Comparison of ENCODE assay signal across 8 cellular contexts in genomic region chr3:159828542-159828943, GRCh38. TPM values are rescaled to one million over a fixed set of nuclear protein-coding genes. Genes with fewer than 3 reads are reported as not detected.
DNase-seq lines count a peak whose midpoint lies in the region; ATAC-seq and TF ChIP-seq lines count a peak whose summit lies in the region.

No MANE protein-coding gene starts in this region.

- no peaks in the 10 kb centered on the region for H3K36me3 Mint-ChIP-seq in H9 (ENCODE audit: insufficient read depth in 1 of 3, low read depth in 3 of 3)

- no peak overlapping the region for H3K18ac ChIP-seq in H9 (ENCODE audit: insufficient read length, low read depth, low read length)

- H3K27ac Mint-ChIP-seq in H9: no peak overlapping the region

- H4K8ac ChIP-seq in H9 (replicated peaks; ENCODE audit: insufficient read length, low read depth, low read length): no peak overlapping the region

- H3T11ph ChIP-seq in H9 (ENCODE audit: low read length): no peak overlapping the region

- H2BK120ac ChIP-seq in H9 (ENCODE audit: low read depth, low read length, poor library complexity, severe bottlenecking): no peak overlapping the region

- no peak overlapping the region for H2AFZ ChIP-seq in H9 (ENCODE audit: low read length)

- H2BK15ac ChIP-seq in H9 (ENCODE audit: low read depth, low read length): no peak overlapping the region

- TF ChIP-seq CTCF in H9 (conservative IDR thresholded peaks at IDR 0.05) (peak; percentile 67), transverse colon (IDR thresholded peaks at IDR 0.05) (peak; percentile 49 to 56 (median 53)), stomach (IDR thresholded peaks at IDR 0.05) (peak in 3 of 7 experiments; percentile 36 to 44 (median 37))

- no peak overlapping the region for H3K23ac ChIP-seq in H9 (ENCODE audit: insufficient read length, low read depth, low read length)

- DNase-seq in DMS153 (lab: John Stamatoyannopoulos, UW) (peak; percentile 58), H9 (no peak), NCI-H2107 treated with DMSO at 0.1 percent for 48 hours (lab: John Stamatoyannopoulos, UW; ENCODE audit: unreplicated experiment) (peak; percentile 99), adipocyte (ENCODE audit: low read depth) (peak; percentile 94), inferior parietal cortex (ENCODE audit: extremely low spot score) (peak; percentile 87), transverse colon (no peak), stomach (no peak)

- H3K9me3 Mint-ChIP-seq in H9: no peaks in the 10 kb centered on the region

- no peak overlapping the region for H2AK5ac ChIP-seq in H9 (ENCODE audit: insufficient read length, low read length)

- intact Hi-C loops in transverse colon (cut with DNase I; ENCODE audit: low total_unique reads): loop anchor here (5.0 kb wide), 1 partner anchor 174 kb away; no protein-coding TSS in a partner anchor
- intact Hi-C loops in stomach (cut with DNase I; ENCODE audit: low total_unique reads): no loop called here

- no peak overlapping the region for H3K56ac ChIP-seq in H9 (ENCODE audit: insufficient read length, low read depth, low read length)

- no peaks in the 10 kb centered on the region for H3K27me3 Mint-ChIP-seq in H9 (ENCODE audit: low read depth)

- H3K14ac ChIP-seq in H9 (ENCODE audit: insufficient read depth, low read length): no peak overlapping the region

- H3K9ac ChIP-seq in H9 (ENCODE audit: extremely low read depth, insufficient read length, low read length): no peak overlapping the region
- H3K9ac ChIP-seq in adipocyte (ENCODE audit: low read length): peak overlapping the region; percentile 52

- H3K4me2 ChIP-seq in H9 (ENCODE audit: insufficient read depth, insufficient read length, low read length): no peak overlapping the region

- H3K4me3 Mint-ChIP-seq in H9: no peak overlapping the region

- no peaks in the 10 kb centered on the region for H3K79me1 ChIP-seq in H9 (ENCODE audit: insufficient read depth, low read depth, low read length, poor library complexity, severe bottlenecking)

- no peak overlapping the region for H3K4ac ChIP-seq in H9 (ENCODE audit: low read depth, low read length)

- ATAC-seq in HG03342 (IDR thresholded peaks at IDR 0.05; ENCODE audit: unreplicated experiment): no peak

- H3K4me1 Mint-ChIP-seq in H9: no peaks in the 10 kb centered on the region

- H3K9me3 ChIP-seq in H9 (ENCODE audit: control insufficient read depth, low read depth, low read length) (no peaks in the 10 kb centered on the region), adipocyte (ENCODE audit: control insufficient read depth, low read length) (no peaks in the 10 kb centered on the region), transverse colon (no peaks in the 10 kb centered on the region), stomach (no peaks in the 10 kb centered on the region)

- H3K4me3 ChIP-seq in adipocyte (ENCODE audit: low read length) (peak overlapping the region; percentile 68), transverse colon (no peak overlapping the region), stomach (no peak overlapping the region)

- no peak overlapping the region for H3K27ac ChIP-seq in H9 (ENCODE audit: insufficient read length, low read depth, low read length)
- H3K27ac ChIP-seq in transverse colon: peak overlapping the region; percentile 13 to 65 (median 56)
- H3K27ac ChIP-seq in stomach: peak overlapping the region in 1 of 5 donors; percentile 37

- no peak overlapping the region for H2BK12ac ChIP-seq in H9 (ENCODE audit: insufficient read length, low read depth, low read length)

- WGBS in H9 (ENCODE audit: extremely low coverage, insufficient read length, low lambda C conversion rate): no CpG with 5 or more reads among the region's 5 CpGs
- 18 to 20% methylated on average over 5 of the region's 5 CpGs for WGBS in transverse colon (ENCODE audit: low coverage in 1 of 2), 2 donors
- WGBS in stomach, 5 donors: 12 to 25% (median 17%) methylated on average over 5 of the region's 5 CpGs

- H3K27me3 ChIP-seq in H9 (ENCODE audit: insufficient read depth, low read length): no peaks in the 10 kb centered on the region
- no peaks in the 10 kb centered on the region for H3K27me3 ChIP-seq in adipocyte (replicated peaks; ENCODE audit: control insufficient read depth, insufficient read depth, low read length)
- H3K27me3 ChIP-seq in transverse colon: no peaks in the 10 kb centered on the region
- no peaks in the 10 kb centered on the region for H3K27me3 ChIP-seq in stomach

- no peaks in the 10 kb centered on the region for H3K36me3 ChIP-seq in adipocyte (ENCODE audit: control insufficient read depth, insufficient read depth, low read length, severe bottlenecking)
- H3K36me3 ChIP-seq in transverse colon: no peaks in the 10 kb centered on the region
- H3K36me3 ChIP-seq in stomach: no peaks in the 10 kb centered on the region

- H4K5ac ChIP-seq in H9 (ENCODE audit: insufficient read length, low read depth, low read length): no peak overlapping the region

- no peaks in the 10 kb centered on the region for H3K79me2 ChIP-seq in H9 (ENCODE audit: insufficient read depth, low read length)

- TF ChIP-seq POLR2A in transverse colon (IDR thresholded peaks at IDR 0.05) (no peak), stomach (IDR thresholded peaks at IDR 0.05) (no peak)

- in situ Hi-C loops in transverse colon (cut with MboI; ENCODE audit: low pct_ligation_motif_present in 1 of 4, low pct_unique_long_range_greater_than_20kb in 1 of 4, low sequenced_read_pairs in 3 of 4): loop anchor here in 1 of 4 donors (10.0 kb wide), 1 partner anchor 176 kb away; no protein-coding TSS in a partner anchor

- H3K23me2 ChIP-seq in H9 (ENCODE audit: insufficient read length, low read depth, low read length, poor library complexity, severe bottlenecking): no peaks in the 10 kb centered on the region

- no peaks in the 10 kb centered on the region for H4K20me1 ChIP-seq in H9 (ENCODE audit: control insufficient read depth, insufficient read depth, insufficient read length)

- no peak overlapping the region for H4K91ac ChIP-seq in H9 (ENCODE audit: insufficient read length, low read depth, low read length)

- TF ChIP-seq EP300 in transverse colon (IDR thresholded peaks at IDR 0.05; ENCODE audit: low read depth): no peak
- no peak for TF ChIP-seq EP300 in stomach (IDR thresholded peaks at IDR 0.05)

- H3K4me1 ChIP-seq in H9 (ENCODE audit: insufficient read depth, low read length) (no peaks in the 10 kb centered on the region), adipocyte (ENCODE audit: control insufficient read depth, insufficient read depth, low read length) (peaks cover 34% of the 10 kb centered on the region), transverse colon (peaks cover 0 to 62% (median 41%) of the 10 kb centered on the region in 4 donors), stomach (peaks cover 0 to 56% (median 27%) of the 10 kb centered on the region in 4 donors)

- no peak overlapping the region for H2BK20ac ChIP-seq in H9 (ENCODE audit: low read depth, low read length, poor library complexity, severe bottlenecking)

- no peak overlapping the region for H2BK5ac ChIP-seq in H9 (ENCODE audit: insufficient read length, low read length)

RNA-seq across cellular contexts. Expression of gene SCHIP1, which starts 11.1 kb away (rescaled TPM):
- 2.0 and 2.3 TPM in 2 replicates for total RNA-seq in H9 (2021)
- 1 to 10 TPM in 2 of 4 donors, under 1 TPM in 2; 0.20 to 7.5 (median 2.5) TPM for total RNA-seq in transverse colon
- total RNA-seq in stomach: 10 to 100 TPM in 2 of 5 donors, 1 to 10 TPM in 1, not detected in 2; 7.1 to 21.0 (median 18.7) TPM
- polyA plus RNA-seq in stomach: 1 to 10 TPM; 1.2 to 8.9 (median 1.7) TPM

Comparison
In these comparisons a context has a peak if more than half of its experiments do, and no peak if none do; other contexts are left out.
1. DNase-seq: peak in DMS153 (single experiment), NCI-H2107 treated with DMSO at 0.1 percent for 48 hours (single experiment), adipocyte (single experiment) and inferior parietal cortex (single experiment); none in H9 (single experiment), transverse colon (single experiment) and stomach (single experiment).